Comparison of ENCODE assay signal across 18 cellular contexts in the genomic region with DNA sequence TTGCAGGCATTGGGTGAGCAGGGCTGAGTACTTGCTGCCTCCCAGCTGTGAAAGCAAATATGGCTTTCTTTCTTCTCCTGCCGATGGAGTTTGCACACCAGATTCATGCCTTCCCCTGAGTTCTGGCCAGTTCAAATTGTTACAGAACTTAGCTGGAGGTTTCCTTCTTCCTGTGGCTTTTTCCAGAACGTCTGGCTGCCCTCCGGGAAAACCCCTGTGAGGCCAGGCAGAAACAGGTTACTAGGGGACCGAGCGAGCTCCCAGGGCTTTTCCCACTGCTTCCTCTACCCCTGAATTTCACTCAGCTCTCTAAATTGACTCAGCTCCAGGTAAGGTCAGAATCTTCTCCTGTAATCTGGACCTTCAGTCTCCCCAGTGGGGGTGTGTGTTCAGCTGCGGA.
"Had no signal": no experiment of that assay in that cellular context is flagged by ENCODE, and none has a peak within 500 bp of the region (broad histone marks: within the 10 kb centered on the region; RNA-seq: fewer than 3 reads in every experiment).

No MANE protein-coding gene starts in this region.

- H3K4me1 ChIP-seq: heart left ventricle, pancreas, stomach, transverse colon had no signal

- H3K36me3 ChIP-seq: heart left ventricle, pancreas, stomach, thoracic aorta, transverse colon had no signal

- H3K4me1 Mint-ChIP-seq: naive thymus-derived CD8-positive, alpha-beta T cell; neural crest cell had no signal

- H3K27ac ChIP-seq: heart left ventricle, pancreas, stomach, thoracic aorta, transverse colon had no signal

- DNase-seq: foreskin melanocyte; hypothalamus; kidney glomerular epithelial cell; mucosa of descending colon; naive thymus-derived CD8-positive, alpha-beta T cell; occipital lobe; pancreas; small intestine; stimulated activated CD4-positive, alpha-beta T cell treated with anti-CD3 and anti-CD28 coated beads, Interleukin-12 subunit alpha, Interleukin-12 subunit beta, amount 100 ng/mL, for 4 hours; stimulated activated naive CD4-positive, alpha-beta T cell; stomach; substantia nigra; transverse colon had no signal

- FAIRE-seq: islet of Langerhans, pancreas, small intestine had no signal

- H3K36me3 Mint-ChIP-seq: naive thymus-derived CD8-positive, alpha-beta T cell had no signal

- H3K27ac Mint-ChIP-seq: naive thymus-derived CD8-positive, alpha-beta T cell had no signal

- H3K9me3 ChIP-seq: mucosa of descending colon, pancreas, stomach, thoracic aorta, transverse colon had no signal

- ATAC-seq: heart left ventricle; mucosa of descending colon; naive thymus-derived CD8-positive, alpha-beta T cell had no signal

- H3K4me3 ChIP-seq: heart left ventricle, mucosa of descending colon, pancreas, stomach, thoracic aorta, transverse colon had no signal

- H3K27me3 Mint-ChIP-seq: progenitor cell of endocrine pancreas had no signal

- H3K4me3 Mint-ChIP-seq: naive thymus-derived CD8-positive, alpha-beta T cell; neural crest cell had no signal

- H3K27me3 ChIP-seq: heart left ventricle, pancreas, stomach, transverse colon had no signal
